Comparison of ENCODE assay signal across 15 cellular contexts in the genomic region with DNA sequence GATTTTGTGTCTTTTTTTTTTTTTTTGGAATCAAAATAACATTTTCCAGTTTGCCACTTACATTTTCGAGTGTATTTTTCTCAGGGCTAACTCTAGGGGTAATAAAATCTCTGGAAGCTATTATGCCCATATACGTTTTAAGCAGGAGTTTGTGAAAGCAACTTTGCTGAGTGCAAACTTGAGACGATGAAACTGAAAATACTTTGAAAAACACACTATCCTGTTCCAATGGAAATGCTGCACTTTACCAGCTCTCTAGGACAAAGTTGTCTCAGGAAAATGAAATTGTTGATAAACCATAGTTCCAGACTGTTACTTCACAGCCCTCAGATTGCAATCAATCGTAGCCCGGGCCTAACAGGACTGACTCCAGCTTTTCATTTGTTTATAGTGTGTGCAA.
DNase-seq lines count a peak whose midpoint lies in the region; ATAC-seq and TF ChIP-seq lines count a peak whose summit lies in the region.
"Had no signal": no experiment of that assay in that cellular context is flagged by ENCODE, and none has a peak within 500 bp of the region (broad histone marks: within the 10 kb centered on the region; RNA-seq: fewer than 3 reads in every experiment).

No MANE protein-coding gene starts in this region.

- peak overlapping the region; percentile 88 for H2AFZ ChIP-seq in hepatocyte

- H3K9me3 ChIP-seq in left ventricle myocardium inferior (replicated peaks) (peaks cover 11% of the 10 kb centered on the region), hepatocyte (ENCODE audit: low read depth) (no peaks in the 10 kb centered on the region), vagina (no peaks in the 10 kb centered on the region), colonic mucosa (no peaks in the 10 kb centered on the region)
- H3K9me3 ChIP-seq: Peyer's patch had no signal

- no peak for DNase-seq in left ventricle myocardium inferior
- no peak for DNase-seq in Right ventricle myocardium inferior (ENCODE audit: missing footprints)
- DNase-seq in hepatocyte (ENCODE audit: low spot score), result no peak
- DNase-seq in pons (ENCODE audit: low spot score), result peak; percentile 49
- DNase-seq in vagina (ENCODE audit: extremely low spot score in 2 of 2), result no peak
- DNase-seq in DMS53 treated with DMSO at 0.1 percent for 48 hours (lab: John Stamatoyannopoulos, UW; ENCODE audit: unreplicated experiment), result no peak
- no peak for DNase-seq in ACHN
- DNase-seq in colonic mucosa, result no peak
- DNase-seq: activated CD8-positive, alpha-beta memory T cell treated with anti-CD3 and anti-CD28 coated beads for 24 hours; aorta; cortex of kidney; NCI-H524 treated with DMSO at 0.1 percent for 48 hours; stimulated activated CD4-positive, alpha-beta T cell treated with anti-CD3 and anti-CD28 coated beads, Interleukin-12 subunit alpha, Interleukin-12 subunit beta, amount 100 ng/mL, for 4 hours had no signal

- H3K9me2 ChIP-seq in hepatocyte (replicated peaks; ENCODE audit: insufficient read depth), result no peaks in the 10 kb centered on the region

- no peak overlapping the region for H3K9ac ChIP-seq in colonic mucosa (ENCODE audit: low read depth in 2 of 2, low read length in 2 of 2)

- in situ Hi-C loops in ACHN (cut with HindIII; ENCODE audit: low pct_ligation_motif_present, low pct_unique_long_range_greater_than_20kb, low sequenced_read_pairs), result no loop called here

- H3K79me2 ChIP-seq in hepatocyte, result no peaks in the 10 kb centered on the region

- H3K27me3 ChIP-seq in left ventricle myocardium inferior (ENCODE audit: low read depth), result peaks cover 12% of the 10 kb centered on the region
- H3K27me3 ChIP-seq in hepatocyte, result peaks cover 12% of the 10 kb centered on the region
- no peaks in the 10 kb centered on the region for H3K27me3 ChIP-seq in vagina
- H3K27me3 ChIP-seq in colonic mucosa, result no peaks in the 10 kb centered on the region
- H3K27me3 ChIP-seq: Peyer's patch had no signal

- H3K36me3 ChIP-seq in left ventricle myocardium inferior (no peaks in the 10 kb centered on the region), hepatocyte (replicated peaks; ENCODE audit: insufficient read depth, low read depth) (no peaks in the 10 kb centered on the region), vagina (no peaks in the 10 kb centered on the region), colonic mucosa (no peaks in the 10 kb centered on the region)
- H3K36me3 ChIP-seq: Peyer's patch had no signal

- no peak for ATAC-seq in Right ventricle myocardium inferior

- H3K4me2 ChIP-seq in hepatocyte, result peak overlapping the region; percentile 81

- peak overlapping the region; percentile 64 for H3K4me3 ChIP-seq in left ventricle myocardium inferior
- no peak overlapping the region for H3K4me3 ChIP-seq in hepatocyte
- H3K4me3 ChIP-seq in vagina, result peak overlapping the region in 1 of 2 donors; percentile 46
- no peak overlapping the region for H3K4me3 ChIP-seq in colonic mucosa
- H3K4me3 ChIP-seq: lung had no signal

- H4K20me1 ChIP-seq in hepatocyte (ENCODE audit: insufficient read depth, poor library complexity, severe bottlenecking), result no peaks in the 10 kb centered on the region

- TF ChIP-seq POLR2A in vagina (IDR thresholded peaks at IDR 0.05), result no peak

- intact Hi-C loops in left ventricle myocardium inferior (cut with micrococcal nuclease), result no loop called here
- intact Hi-C loops in Right ventricle myocardium inferior (cut with DNase I), result loop anchor here (5.0 kb wide), 1 partner anchor 84 kb away; no protein-coding TSS in a partner anchor
- intact Hi-C loops in vagina (cut with DNase I), result no loop called here
- intact Hi-C loops in colonic mucosa (cut with DNase I), result no loop called here

- H3K27ac ChIP-seq in left ventricle myocardium inferior (replicated peaks) (peak overlapping the region; percentile 81), hepatocyte (peak overlapping the region; percentile 92), vagina (peak overlapping the region; percentile 86), colonic mucosa (no peak overlapping the region)

- H3K4me1 ChIP-seq in left ventricle myocardium inferior, result peaks cover 14% of the 10 kb centered on the region
- peaks cover 9% of the 10 kb centered on the region for H3K4me1 ChIP-seq in hepatocyte (ENCODE audit: insufficient read depth)
- no peaks in the 10 kb centered on the region for H3K4me1 ChIP-seq in vagina
- no peaks in the 10 kb centered on the region for H3K4me1 ChIP-seq in colonic mucosa
- H3K4me1 ChIP-seq: Peyer's patch had no signal

- TF ChIP-seq CTCF in left ventricle myocardium inferior (IDR thresholded peaks at IDR 0.05; ENCODE audit: borderline replicate concordance), result no peak
- TF ChIP-seq CTCF in hepatocyte (IDR thresholded peaks at IDR 0.05; ENCODE audit: poor library complexity), result no peak
- no peak for TF ChIP-seq CTCF in vagina (IDR thresholded peaks at IDR 0.05)
- TF ChIP-seq CTCF in colonic mucosa (IDR thresholded peaks at IDR 0.05), result no peak

- 52% methylated on average over 5 of the region's 5 CpGs for WGBS in hepatocyte (ENCODE audit: low lambda C conversion rate, missing lambda C conversion rate)
